In the genomic region with DNA sequence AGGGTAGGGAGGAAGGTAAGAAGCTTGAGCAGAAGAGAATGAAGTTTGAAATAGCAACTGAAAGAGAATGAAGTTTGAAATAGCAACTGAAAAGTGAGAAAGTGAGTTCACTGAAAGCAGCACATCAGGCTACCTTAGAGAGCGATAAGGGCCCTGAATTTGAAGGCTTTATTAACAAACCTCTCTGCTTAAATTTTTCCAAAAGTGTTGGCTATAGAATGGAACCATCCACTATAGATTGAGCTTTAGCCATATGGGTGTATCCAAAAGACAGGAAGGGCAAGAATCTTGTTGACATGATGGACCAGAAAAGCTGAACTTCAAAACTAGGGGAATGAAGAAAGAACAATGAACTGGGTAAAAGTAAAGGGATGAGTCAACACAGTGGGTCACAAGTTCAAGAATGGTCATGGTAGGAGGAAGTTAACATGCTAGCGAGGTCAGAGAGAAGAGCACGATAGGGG, we compare ENCODE assay signal across 13 cellular contexts.
DNase-seq lines count a peak whose midpoint lies in the region; ATAC-seq, FAIRE-seq and TF ChIP-seq lines count a peak whose summit lies in the region.
"Had no signal": no experiment of that assay in that cellular context is flagged by ENCODE, and none has a peak within 500 bp of the region (broad histone marks: within the 10 kb centered on the region; RNA-seq: fewer than 3 reads in every experiment).

No MANE protein-coding gene starts in this region.

- POLR2A ChIA-PET in PC-9 (lab: Charles Lee; ENCODE audit: unreplicated experiment), result no interaction called here

- FAIRE-seq in pancreas (lab: Jason Lieb, UNC), result no peak

- H3K27ac ChIP-seq in pancreas (no peak overlapping the region), PC-9 (no peak overlapping the region)
- H3K27ac ChIP-seq: SJSA1, upper lobe of left lung had no signal

- H3K36me3 ChIP-seq in pancreas (no peaks in the 10 kb centered on the region), PC-9 (ENCODE audit: low read depth) (no peaks in the 10 kb centered on the region)
- H3K36me3 ChIP-seq: SJSA1, upper lobe of left lung had no signal

- no peak overlapping the region for H3K4me3 ChIP-seq in pancreas
- H3K4me3 ChIP-seq in PC-9, result no peak overlapping the region
- H3K4me3 ChIP-seq: SJSA1, upper lobe of left lung had no signal

- WGBS in pancreas, 2 donors, result 91 to 94% methylated on average over 3 of the region's 3 CpGs

- in situ Hi-C loops in GM13976 (cut with MboI; ENCODE audit: low sequenced_read_pairs, unreplicated experiment), result no loop called here

- no peaks in the 10 kb centered on the region for H3K9me2 ChIP-seq in PC-9 (ENCODE audit: insufficient read depth)

- BruUV-seq in PC-9 (replicated peaks; lab: Mats Ljungman, UMichigan), result no TSS peak

- no peaks in the 10 kb centered on the region for H4K20me1 ChIP-seq in PC-9 (ENCODE audit: insufficient read depth)

- no peak for TF ChIP-seq CTCF in GM13976 (IDR thresholded peaks at IDR 0.05; ENCODE audit: borderline replicate concordance, control extremely low read depth, extremely low read depth, insufficient read depth, missing control alignments)
- no peak for TF ChIP-seq CTCF in pancreas (IDR thresholded peaks at IDR 0.05)
- no peak for TF ChIP-seq CTCF in PC-9 (conservative IDR thresholded peaks at IDR 0.05)

- intact Hi-C loops in pancreas (cut with DNase I) (no loop called here), PC-9 (cut with micrococcal nuclease; ENCODE audit: unreplicated experiment) (no loop called here)

- no peaks in the 10 kb centered on the region for H3K79me2 ChIP-seq in PC-9 (ENCODE audit: low read depth)

- H3F3A ChIP-seq in PC-9 (ENCODE audit: insufficient read depth, low read depth), result no peaks in the 10 kb centered on the region

- H3K27me3 ChIP-seq in pancreas, result no peaks in the 10 kb centered on the region
- H3K27me3 ChIP-seq in PC-9 (ENCODE audit: insufficient read depth, low read depth), result no peaks in the 10 kb centered on the region
- H3K27me3 ChIP-seq: SJSA1, upper lobe of left lung had no signal

- no peaks in the 10 kb centered on the region for H3K4me1 ChIP-seq in pancreas
- no peaks in the 10 kb centered on the region for H3K4me1 ChIP-seq in PC-9 (replicated peaks; ENCODE audit: insufficient read depth)
- H3K4me1 ChIP-seq: SJSA1, upper lobe of left lung had no signal

- no peaks in the 10 kb centered on the region for H3K9me3 ChIP-seq in pancreas
- no peaks in the 10 kb centered on the region for H3K9me3 ChIP-seq in PC-9 (ENCODE audit: insufficient read depth, low read depth)
- H3K9me3 ChIP-seq: SJSA1, upper lobe of left lung had no signal

- no peak overlapping the region for H2AFZ ChIP-seq in PC-9

- peak; percentile 21 for DNase-seq in GM13976 (ENCODE audit: low spot score)
- no peak for DNase-seq in pancreas
- no peak for DNase-seq in PC-9
- no peak for DNase-seq in activated CD4-positive, alpha-beta T cell treated with anti-CD3 and anti-CD28 coated beads, Interleukin-2, amount 50 U/mL, for 4 hours
- DNase-seq in pons (ENCODE audit: low spot score), result no peak
- DNase-seq: activated CD4-positive, alpha-beta T cell treated with anti-CD3 and anti-CD28 coated beads for 48 hours; left cardiac atrium; NCI-H1436 treated with DMSO at 0.1 percent for 48 hours; upper lobe of left lung had no signal

- CTCF ChIA-PET in PC-9 (lab: Charles Lee), result no interaction called here

- no peak overlapping the region for H3K4me2 ChIP-seq in PC-9

- peak; percentile 66 for ATAC-seq in GM19452 (IDR thresholded peaks at IDR 0.05; ENCODE audit: unreplicated experiment)
- ATAC-seq in HG02798 (IDR thresholded peaks at IDR 0.05; ENCODE audit: poor library complexity, unreplicated experiment), result peak; percentile 88
- ATAC-seq in HG03439 (IDR thresholded peaks at IDR 0.05; ENCODE audit: unreplicated experiment), result peak; percentile 90
- no peak for ATAC-seq in pancreas
- ATAC-seq: left cardiac atrium had no signal

Comparison
In these comparisons a context has a peak if more than half of its experiments do, and no peak if none do; other contexts are left out.
1. ATAC-seq: peak in GM19452 (single experiment), HG02798 (single experiment) and HG03439 (single experiment); none in pancreas (0 of 4).